9 cellular contexts compared by ENCODE assay signal in genomic region chr5:151699071-151699901, GRCh38. TPM values are rescaled to one million over a fixed set of nuclear protein-coding genes. Genes with fewer than 3 reads are reported as not detected.
DNase-seq lines count a peak whose midpoint lies in the region; ATAC-seq and TF ChIP-seq lines count a peak whose summit lies in the region.
"Had no signal": no experiment of that assay in that cellular context is flagged by ENCODE, and none has a peak within 500 bp of the region (broad histone marks: within the 10 kb centered on the region; RNA-seq: fewer than 3 reads in every experiment).

No MANE protein-coding gene starts in this region.

- H3K4me1 Mint-ChIP-seq in nephron progenitor cell: peaks cover 69% of the 10 kb centered on the region

- peaks cover 25% of the 10 kb centered on the region for H3K4me1 ChIP-seq in BE2C

- no peak for ATAC-seq in GM21786 (IDR thresholded peaks at IDR 0.05; ENCODE audit: unreplicated experiment)

- H3K4me3 Mint-ChIP-seq in nephron progenitor cell: peak overlapping the region; percentile 33

- no peak overlapping the region for H3K4me3 ChIP-seq in BE2C (ENCODE audit: low read depth, low read length)
- H3K4me3 ChIP-seq: cardiac muscle cell had no signal

- no peaks in the 10 kb centered on the region for H3K27me3 ChIP-seq in BE2C
- H3K27me3 ChIP-seq: cardiac muscle cell had no signal

- in situ Hi-C loops in ACHN (cut with HindIII; ENCODE audit: low pct_ligation_motif_present, low pct_unique_long_range_greater_than_20kb, low sequenced_read_pairs): no loop called here

- TF ChIP-seq CTCF in nephron progenitor cell (IDR thresholded peaks at IDR 0.05) (no peak), BE2C (IDR thresholded peaks at IDR 0.05; ENCODE audit: low read depth, low read length) (no peak)

- H3K27me3 Mint-ChIP-seq in nephron progenitor cell (ENCODE audit: low read depth, poor library complexity): peaks cover 6% of the 10 kb centered on the region

- H3K36me3 ChIP-seq in BE2C: no peaks in the 10 kb centered on the region
- H3K36me3 ChIP-seq: cardiac muscle cell had no signal

- DNase-seq in ACHN: peak; percentile 96
- peak; percentile 81 for DNase-seq in RKO (ENCODE audit: low spot score)
- peak; percentile 96 for DNase-seq in fibroblast of gingiva (ENCODE audit: low read depth)
- peak; percentile 38 for DNase-seq in nephron progenitor cell
- DNase-seq in NCI-H2081 treated with DMSO at 0.1 percent for 48 hours (lab: John Stamatoyannopoulos, UW): no peak
- no peak for DNase-seq in NCI-H345 treated with DMSO at 0.1 percent for 48 hours (lab: John Stamatoyannopoulos, UW; ENCODE audit: unreplicated experiment)
- DNase-seq in BE2C: no peak

- H3K9me3 Mint-ChIP-seq in nephron progenitor cell: no peaks in the 10 kb centered on the region

- no peaks in the 10 kb centered on the region for H3K36me3 Mint-ChIP-seq in nephron progenitor cell (ENCODE audit: low read depth)

- H3K27ac Mint-ChIP-seq in nephron progenitor cell: peak overlapping the region; percentile 99

- no peaks in the 10 kb centered on the region for H3K9me3 ChIP-seq in BE2C

RNA-seq across cellular contexts. Expression of gene SPARC, which starts 12.6 kb away (rescaled TPM):
- polyA plus RNA-seq in BE2C (2012; ENCODE audit: insufficient read depth, insufficient read length, low read depth): 221 TPM

RNA-seq across cellular contexts. Expression of gene ATOX1, which starts 59.1 kb away (rescaled TPM):
- 57.7 TPM for polyA plus RNA-seq in BE2C (2012; ENCODE audit: insufficient read depth, insufficient read length, low read depth)

Comparison
In these comparisons a context has a peak if more than half of its experiments do, and no peak if none do; other contexts are left out.
1. DNase-seq: peak in ACHN (single experiment), RKO (single experiment), fibroblast of gingiva (single experiment) and nephron progenitor cell (single experiment); none in NCI-H2081 treated with DMSO at 0.1 percent for 48 hours (single experiment), NCI-H345 treated with DMSO at 0.1 percent for 48 hours (single experiment) and BE2C (single experiment).